24 cellular contexts compared by ENCODE assay signal in genomic region chr11:66815646-66816045, GRCh38. TPM values are rescaled to one million over a fixed set of nuclear protein-coding genes. Genes with fewer than 3 reads are reported as not detected.
DNase-seq lines count a peak whose midpoint lies in the region; ATAC-seq and TF ChIP-seq lines count a peak whose summit lies in the region.
"Had no signal": no experiment of that assay in that cellular context is flagged by ENCODE, and none has a peak within 500 bp of the region (broad histone marks: within the 10 kb centered on the region; RNA-seq: fewer than 3 reads in every experiment).

No MANE protein-coding gene starts in this region.

- no peaks in the 10 kb centered on the region for H3K9me3 Mint-ChIP-seq in Calu3 (ENCODE audit: low read depth, unreplicated experiment)
- H3K9me3 Mint-ChIP-seq: activated CD4-positive, alpha-beta T cell treated with anti-CD3 and anti-CD28 coated beads, Interleukin-2, amount 10 ng/mL, durations not matched to agents 24 days and 14 days; mesothelial cell of epicardium; nephron had no signal

- H3K36me3 Mint-ChIP-seq in Calu3 (ENCODE audit: insufficient read depth, unreplicated experiment) = no peaks in the 10 kb centered on the region

- no peak overlapping the region for H3K4me3 ChIP-seq in esophagus squamous epithelium
- H3K4me3 ChIP-seq: cardiac muscle cell, thyroid gland had no signal

- H3K27ac ChIP-seq in esophagus squamous epithelium = peak overlapping the region in 2 of 4 donors; percentile 13 to 42
- H3K27ac ChIP-seq: C4-2B, cardiac muscle cell, thyroid gland had no signal

- ATAC-seq in SK-N-SH treated with all-trans-retinoic acid at 6 μM for 48 hours (peak; percentile 58; the same call in 1 of the 3 replicates), esophagus mucosa (peak; percentile 78), HG03521 (IDR thresholded peaks at IDR 0.05; ENCODE audit: unreplicated experiment) (no peak), HG03571 (IDR thresholded peaks at IDR 0.05; ENCODE audit: unreplicated experiment) (no peak)
- ATAC-seq: stimulated activated naive CD8-positive, alpha-beta T cell treated with anti-CD3 and anti-CD28 coated beads, Interleukin-15, Interleukin-2, amounts not matched to agents 100 U/mL and 50 U/mL, for 24 hours had no signal

- no peaks in the 10 kb centered on the region for H3K27me3 ChIP-seq in esophagus squamous epithelium
- H3K27me3 ChIP-seq: cardiac muscle cell, thyroid gland had no signal

- BruUV-seq in Calu3 (replicated peaks; lab: Mats Ljungman, UMichigan) = no TSS peak

- TF ChIP-seq POLR2A in esophagus squamous epithelium (IDR thresholded peaks at IDR 0.05) = no peak

- H3K4me1 ChIP-seq in esophagus squamous epithelium = no peaks in the 10 kb centered on the region
- H3K4me1 ChIP-seq: thyroid gland had no signal

- H3K27me3 Mint-ChIP-seq in Calu3 (ENCODE audit: unreplicated experiment) = no peaks in the 10 kb centered on the region
- H3K27me3 Mint-ChIP-seq: activated CD4-positive, alpha-beta T cell treated with anti-CD3 and anti-CD28 coated beads, Interleukin-2, amount 10 ng/mL, durations not matched to agents 24 days and 14 days had no signal

- TF ChIP-seq CTCF in Calu3 (IDR thresholded peaks at IDR 0.05; ENCODE audit: unreplicated experiment) (no peak), esophagus squamous epithelium (IDR thresholded peaks at IDR 0.05) (no peak)

- DNase-seq in Calu3 (no peak), HT-29 (ENCODE audit: low spot score) (peak; percentile 17), esophagus squamous epithelium (lab: John Stamatoyannopoulos, UW) (no peak)
- no peak for DNase-seq in activated CD8-positive, alpha-beta memory T cell treated with anti-CD3 and anti-CD28 coated beads, Interleukin-2, amount 50 U/mL, for 4 hours
- DNase-seq: activated CD4-positive, alpha-beta T cell treated with anti-CD3 and anti-CD28 coated beads, Interleukin-2, amount 10 ng/mL, durations not matched to agents 24 days and 14 days; activated CD8-positive, alpha-beta memory T cell treated with anti-CD3 and anti-CD28 coated beads, Interleukin-2, amount 50 U/mL, for 48 hours; activated gamma-delta T cell treated with Interleukin-2 at 50 U/mL for 16 hours; erythroblast; NCI-H1105 treated with DMSO at 0.1 percent for 48 hours; NCI-H524; posterior cingulate gyrus; SHP77; stimulated activated CD4-positive, alpha-beta T cell treated with anti-CD3 and anti-CD28 coated beads, Interleukin-1b, Interleukin-23, amount 100 ng/mL, for 48 hours; stimulated activated naive CD8-positive, alpha-beta T cell treated with anti-CD3 and anti-CD28 coated beads, Interleukin-15, Interleukin-2, amounts not matched to agents 100 U/mL and 50 U/mL, for 24 hours; T-helper 1 cell; thyroid gland had no signal

- intact Hi-C loops in Calu3 (cut with micrococcal nuclease; ENCODE audit: unreplicated experiment) (no loop called here), esophagus squamous epithelium (cut with DNase I) (no loop called here)

- no peaks in the 10 kb centered on the region for H3K9me3 ChIP-seq in esophagus squamous epithelium
- H3K9me3 ChIP-seq: thyroid gland had no signal

- 50 to 55% methylated on average over 1 of the region's 1 CpG for WGBS in esophagus squamous epithelium, 2 donors

- CTCF ChIA-PET in Calu3 (lab: Charles Lee) = interaction anchor here (0.8 to 1.1 kb wide), 2 partner anchors 20 to 27 kb away, joined by 3 to 4 read pairs; no protein-coding TSS in a partner anchor

- H3K36me3 ChIP-seq in esophagus squamous epithelium = peaks cover 0 to 71% (median 0%) of the 10 kb centered on the region in 3 donors
- H3K36me3 ChIP-seq: cardiac muscle cell, thyroid gland had no signal

- H3K4me1 Mint-ChIP-seq in Calu3 (ENCODE audit: low read depth, unreplicated experiment) = peaks cover 19% of the 10 kb centered on the region
- H3K4me1 Mint-ChIP-seq: nephron had no signal

- H3K4me3 Mint-ChIP-seq in Calu3 (ENCODE audit: low read depth, unreplicated experiment) = no peak overlapping the region
- H3K4me3 Mint-ChIP-seq: activated CD4-positive, alpha-beta T cell treated with anti-CD3 and anti-CD28 coated beads, Interleukin-2, amount 10 ng/mL, durations not matched to agents 24 days and 14 days; mesothelial cell of epicardium; nephron had no signal

- H3K27ac Mint-ChIP-seq in Calu3 (ENCODE audit: unreplicated experiment) = peak overlapping the region; percentile 80
- H3K27ac Mint-ChIP-seq: activated CD4-positive, alpha-beta T cell treated with anti-CD3 and anti-CD28 coated beads, Interleukin-2, amount 10 ng/mL, durations not matched to agents 24 days and 14 days; mesothelial cell of epicardium; nephron had no signal

TF ChIP-seq in SK-N-SH treated with all-trans-retinoic acid at 6 μM for 48 hours, 23 proteins besides CTCF, POLR2A, EP300 and RAD21:
- TF ChIP-seq CSDC2 (CRISPR knock-in tag; IDR thresholded peaks at IDR 0.05) (no peak), TCF4 (CRISPR knock-in tag; IDR thresholded peaks at IDR 0.05; ENCODE audit: borderline replicate concordance) (no peak), BACH2 (CRISPR knock-in tag; IDR thresholded peaks at IDR 0.05; ENCODE audit: borderline replicate concordance) (no peak), ZFP3 (CRISPR knock-in tag; IDR thresholded peaks at IDR 0.05) (no peak), ZNF8 (CRISPR knock-in tag; IDR thresholded peaks at IDR 0.05) (no peak), ESRRG (CRISPR knock-in tag; IDR thresholded peaks at IDR 0.05) (no peak), SNAI2 (CRISPR knock-in tag; IDR thresholded peaks at IDR 0.05) (no peak), GLIS3 (CRISPR knock-in tag; IDR thresholded peaks at IDR 0.05) (no peak), PATZ1 (CRISPR knock-in tag; IDR thresholded peaks at IDR 0.05; ENCODE audit: borderline replicate concordance) (no peak), ZNF70 (CRISPR knock-in tag; IDR thresholded peaks at IDR 0.05) (no peak), ZFP30 (CRISPR knock-in tag; IDR thresholded peaks at IDR 0.05) (no peak), CSRNP3 (CRISPR knock-in tag; IDR thresholded peaks at IDR 0.05) (no peak), ARNTL (CRISPR knock-in tag; IDR thresholded peaks at IDR 0.05; ENCODE audit: borderline replicate concordance, low read depth) (no peak), POU6F1 (CRISPR knock-in tag; IDR thresholded peaks at IDR 0.05; ENCODE audit: borderline replicate concordance, low read depth) (no peak), TOX (CRISPR knock-in tag; IDR thresholded peaks at IDR 0.05; ENCODE audit: borderline replicate concordance) (no peak), RARB (CRISPR knock-in tag; IDR thresholded peaks at IDR 0.05) (no peak), ZNF565 (CRISPR knock-in tag; conservative IDR thresholded peaks at IDR 0.05; ENCODE audit: low read depth) (no peak)

RNA-seq across cellular contexts. Expression of gene RCE1, which starts 27.6 kb away (rescaled TPM):
- total RNA-seq in Calu3 (2022) (23.5 and 26.2 TPM in 2 replicates), esophagus mucosa (14.5 TPM), esophagus squamous epithelium (10 to 100 TPM in 3 of 4 donors, 1 to 10 TPM in 1; 8.9 to 29.7 (median 21.8) TPM)
- 122 and 138 TPM in 2 replicates for total RNA-seq in HT-29 (2014; rRNA removed; shearing (Covaris generic))

RNA-seq across cellular contexts. Expression of gene LRFN4, which starts 41.2 kb away (rescaled TPM):
- 30.1 and 30.3 TPM in 2 replicates for total RNA-seq in Calu3 (2022)
- 122 and 124 TPM in 2 replicates for total RNA-seq in HT-29 (2014; rRNA removed; shearing (Covaris generic))
- total RNA-seq in esophagus mucosa = 8.6 TPM
- total RNA-seq in esophagus squamous epithelium = 10 to 100 TPM in 1 of 4 donors, 1 to 10 TPM in 3; 6.7 to 13.5 (median 7.2) TPM

Comparison
In these comparisons a context has a peak if more than half of its experiments do, and no peak if none do; other contexts are left out.
1. ATAC-seq: peak in SK-N-SH treated with all-trans-retinoic acid at 6 μM for 48 hours (single experiment) and esophagus mucosa (single experiment); none in HG03521 (single experiment) and HG03571 (single experiment).